ENCODE assay signal across 11 cellular contexts in the genomic region with DNA sequence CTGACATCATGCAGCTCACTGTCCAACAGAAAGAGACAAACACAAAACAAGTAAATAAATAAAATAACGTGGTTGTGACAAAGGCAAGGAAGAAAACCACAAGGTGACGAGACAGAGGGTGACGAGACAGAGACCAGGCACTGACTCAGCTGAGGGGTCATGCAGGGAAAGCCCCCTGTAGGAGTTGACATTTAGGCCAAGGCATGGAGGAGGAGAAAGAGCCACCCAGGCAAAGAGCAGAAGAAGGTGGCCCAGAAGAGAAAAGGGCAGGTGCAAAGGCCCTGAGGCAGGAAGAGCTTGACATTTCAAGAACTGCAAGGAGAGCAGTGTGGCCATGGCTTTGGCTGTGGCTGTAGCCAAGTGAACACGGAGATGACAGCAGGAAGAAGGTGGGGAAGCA.
DNase-seq lines count a peak whose midpoint lies in the region; ATAC-seq, FAIRE-seq and TF ChIP-seq lines count a peak whose summit lies in the region.
"Had no signal": no experiment of that assay in that cellular context is flagged by ENCODE, and none has a peak within 500 bp of the region (broad histone marks: within the 10 kb centered on the region; RNA-seq: fewer than 3 reads in every experiment).

No MANE protein-coding gene starts in this region.

- no peaks in the 10 kb centered on the region for H3K79me2 ChIP-seq in GM12878 (ENCODE audit: control insufficient read depth, insufficient read depth, low read length)

- peak overlapping the region; percentile 38 for H3K27ac ChIP-seq in GM12878 (ENCODE audit: control insufficient read depth, insufficient read depth)
- H3K27ac ChIP-seq in gastrocnemius medialis = no peak overlapping the region
- H3K27ac ChIP-seq: brain microvascular endothelial cell, thyroid gland had no signal

- peak; percentile 78 for DNase-seq in activated effector memory CD4-positive, alpha-beta T cell treated with anti-CD3 and anti-CD28 coated beads, Interleukin-2, amount 50 U/mL, for 16 hours
- no peak for DNase-seq in activated effector memory CD4-positive, alpha-beta T cell treated with Interleukin-2 at 50 U/mL for 16 hours
- DNase-seq in activated CD4-positive, alpha-beta T cell treated with anti-CD3 and anti-CD28 coated beads, Interleukin-2, amount 50 U/mL, for 48 hours = peak; percentile 50 to 64
- DNase-seq in GM12878 (ENCODE audit: low read depth, low spot score) (no peak), NCI-H526 treated with DMSO at 0.1 percent for 48 hours (lab: John Stamatoyannopoulos, UW) (no peak), MV-4-11 (lab: John Stamatoyannopoulos, UW) (no peak), gastrocnemius medialis (no peak)
- DNase-seq in stimulated activated naive CD8-positive, alpha-beta T cell treated with anti-CD3 and anti-CD28 coated beads, Interleukin-15, Interleukin-2, amounts not matched to agents 100 U/mL and 50 U/mL, for 24 hours = peak; percentile 80
- DNase-seq: brain microvascular endothelial cell, hippocampal formation, thyroid gland had no signal

- no peak overlapping the region for H3K4me3 ChIP-seq in GM12878
- H3K4me3 ChIP-seq in gastrocnemius medialis = no peak overlapping the region
- H3K4me3 ChIP-seq: thyroid gland had no signal

- peak overlapping the region; percentile 33 for H2AFZ ChIP-seq in GM12878 (ENCODE audit: control insufficient read depth, low read depth, low read length)

- CTCF ChIA-PET in GM12878 (lab: Yijun Ruan, JAX) = interaction anchor here (1.5 to 18.7 kb wide), 4 partner anchors 11 to 127 kb away, joined by 6 to 959 read pairs (median 10); partner anchors contain the start of gene ID3

- POLR2A ChIA-PET in GM12878 (lab: Charles Lee) = interaction anchor here (0.7 to 1.1 kb wide), 9 partner anchors 8 to 96 kb away, joined by 3 to 9 read pairs (median 4); no protein-coding TSS in a partner anchor

- in situ Hi-C loops in GM12878 (cut with MboI) = no loop called here
- in situ Hi-C loops in gastrocnemius medialis (cut with MboI; ENCODE audit: low sequenced_read_pairs in 4 of 4) = no loop called here

- H3K9ac ChIP-seq in GM12878 (ENCODE audit: control insufficient read depth, insufficient read depth, low read length) = no peak overlapping the region

- no peaks in the 10 kb centered on the region for H4K20me1 ChIP-seq in GM12878 (ENCODE audit: control insufficient read depth, insufficient read depth)

- TF ChIP-seq EP300 in GM12878 (IDR thresholded peaks at IDR 0.05; ENCODE audit: borderline replicate concordance in 1 of 2, control insufficient read depth in 1 of 2, low read depth in 2 of 2, low read length in 2 of 2) = no peak

- H3K4me1 ChIP-seq in GM12878 (ENCODE audit: control insufficient read depth, insufficient read depth, low read length) (peaks cover 58% of the 10 kb centered on the region), gastrocnemius medialis (no peaks in the 10 kb centered on the region)

- FAIRE-seq in GM12878 (lab: Jason Lieb, UNC) = no peak

- TF ChIP-seq CTCF in GM12878 (IDR thresholded peaks at IDR 0.05 in 2 of 3, conservative IDR thresholded peaks at IDR 0.05 in 1 of 3; ENCODE audit: control insufficient read depth in 2 of 3, extremely low read depth in 1 of 3, insufficient read depth in 1 of 3, low read depth in 3 of 3, low read length in 3 of 3) (no peak), gastrocnemius medialis (IDR thresholded peaks at IDR 0.05 in 4 of 5, conservative IDR thresholded peaks at IDR 0.05 in 1 of 5) (no peak)

- H3K36me3 ChIP-seq in GM12878 (ENCODE audit: control insufficient read depth in 2 of 2, insufficient read depth in 2 of 2, low read length in 1 of 2) = no peaks in the 10 kb centered on the region
- no peaks in the 10 kb centered on the region for H3K36me3 ChIP-seq in gastrocnemius medialis
- H3K36me3 ChIP-seq: brain microvascular endothelial cell, thyroid gland had no signal

- SMC1A ChIA-PET in GM12878 (lab: Charles Lee; ENCODE audit: uncharacterized antibody, unreplicated experiment) = interaction anchor here (0.7 to 2.5 kb wide), 8 partner anchors 11 to 69 kb away, joined by 3 to 11 read pairs (median 4); partner anchors contain the start of gene ID3

- no peak for TF ChIP-seq RAD21 in GM12878 (IDR thresholded peaks at IDR 0.05; ENCODE audit: insufficient read depth, low read depth, low read length)

- H3K27me3 ChIP-seq in GM12878 (replicated peaks in 1 of 2; ENCODE audit: control insufficient read depth in 2 of 2, insufficient read depth in 2 of 2, low read length in 1 of 2) (no peaks in the 10 kb centered on the region), gastrocnemius medialis (peaks cover 0 to 9% (median 6%) of the 10 kb centered on the region in 3 donors)
- H3K27me3 ChIP-seq: thyroid gland had no signal

- H3K9me3 ChIP-seq in GM12878 (replicated peaks; ENCODE audit: control insufficient read depth, insufficient read depth, low read length) = no peaks in the 10 kb centered on the region
- no peaks in the 10 kb centered on the region for H3K9me3 ChIP-seq in gastrocnemius medialis
- H3K9me3 ChIP-seq: thyroid gland had no signal

- RAD21 ChIA-PET in GM12878 (lab: Charles Lee; ENCODE audit: unreplicated experiment) = interaction anchor here (0.6 to 1.7 kb wide), 6 partner anchors 13 to 70 kb away, joined by 3 to 4 read pairs (median 3); partner anchors contain the start of gene ID3

- ATAC-seq in GM12878 = peak; percentile 60
- ATAC-seq in stimulated activated naive CD8-positive, alpha-beta T cell treated with anti-CD3 and anti-CD28 coated beads, Interleukin-15, Interleukin-2, amounts not matched to agents 100 U/mL and 50 U/mL, for 24 hours = peak; percentile 90
- no peak for ATAC-seq in gastrocnemius medialis

- TF ChIP-seq POLR2A in GM12878 (IDR thresholded peaks at IDR 0.05; ENCODE audit: low read depth, low read length) = no peak
- TF ChIP-seq POLR2A in gastrocnemius medialis (IDR thresholded peaks at IDR 0.05) = no peak

- intact Hi-C loops in GM12878 (cut with micrococcal nuclease; ENCODE audit: unreplicated experiment) (no loop called here), gastrocnemius medialis (cut with DNase I; ENCODE audit: low total_unique reads) (no loop called here)

- WGBS in GM12878 (ENCODE audit: insufficient coverage, insufficient replicate concordance, low lambda C conversion rate, missing lambda C conversion rate) = 3% methylated on average over 4 of the region's 4 CpGs

- peak overlapping the region; percentile 50 for H3K4me2 ChIP-seq in GM12878 (ENCODE audit: control insufficient read depth, insufficient read depth)

- BruUV-seq in GM12878 (replicated peaks; lab: Mats Ljungman, UMichigan) = no TSS peak

TF ChIP-seq in GM12878, 131 proteins besides CTCF, POLR2A, EP300 and RAD21 (continues in another document):
- TF ChIP-seq ZNF687 (IDR thresholded peaks at IDR 0.05) (no peak), IKZF1 (conservative IDR thresholded peaks at IDR 0.05) (0 out of 2 replicates have a peak, but pooled peaks have one; percentile 13), NKRF (conservative IDR thresholded peaks at IDR 0.05) (no peak), BRCA1 (IDR thresholded peaks at IDR 0.05; ENCODE audit: low read depth, low read length) (no peak), MEF2A (IDR thresholded peaks at IDR 0.05; ENCODE audit: insufficient read depth, low read depth, low read length) (no peak), STAT3 (IDR thresholded peaks at IDR 0.05; ENCODE audit: low read depth, low read length) (no peak), NR2C1 (IDR thresholded peaks at IDR 0.05) (no peak), ATF7 (IDR thresholded peaks at IDR 0.05; ENCODE audit: low read depth) (peak; percentile 39; the same call in 1 of the 2 replicates)

Comparison
In these comparisons a context has a peak if more than half of its experiments do, and no peak if none do; other contexts are left out.
1. DNase-seq: peak in activated effector memory CD4-positive, alpha-beta T cell treated with anti-CD3 and anti-CD28 coated beads, Interleukin-2, amount 50 U/mL, for 16 hours (single experiment), activated CD4-positive, alpha-beta T cell treated with anti-CD3 and anti-CD28 coated beads, Interleukin-2, amount 50 U/mL, for 48 hours (2 of 2) and stimulated activated naive CD8-positive, alpha-beta T cell treated with anti-CD3 and anti-CD28 coated beads, Interleukin-15, Interleukin-2, amounts not matched to agents 100 U/mL and 50 U/mL, for 24 hours (single experiment); none in activated effector memory CD4-positive, alpha-beta T cell treated with Interleukin-2 at 50 U/mL for 16 hours (single experiment), GM12878 (single experiment), NCI-H526 treated with DMSO at 0.1 percent for 48 hours (single experiment), MV-4-11 (single experiment) and gastrocnemius medialis (0 of 2).
2. ATAC-seq: peak in GM12878 (single experiment) and stimulated activated naive CD8-positive, alpha-beta T cell treated with anti-CD3 and anti-CD28 coated beads, Interleukin-15, Interleukin-2, amounts not matched to agents 100 U/mL and 50 U/mL, for 24 hours (single experiment); none in gastrocnemius medialis (0 of 2).